13 cellular contexts compared by ENCODE assay signal in genomic region chr1:17759114-17759513, GRCh38. TPM values are rescaled to one million over a fixed set of nuclear protein-coding genes. Genes with fewer than 3 reads are reported as not detected.
DNase-seq lines count a peak whose midpoint lies in the region; ATAC-seq and TF ChIP-seq lines count a peak whose summit lies in the region.
"Had no signal": no experiment of that assay in that cellular context is flagged by ENCODE, and none has a peak within 500 bp of the region (broad histone marks: within the 10 kb centered on the region; RNA-seq: fewer than 3 reads in every experiment).

No MANE protein-coding gene starts in this region.

- H3K79me1 ChIP-seq in mesenchymal stem cell (replicated peaks; ENCODE audit: low read length, poor library complexity, severe bottlenecking) = no peaks in the 10 kb centered on the region

- no peaks in the 10 kb centered on the region for H3K79me2 ChIP-seq in neural progenitor cell (ENCODE audit: low read depth)

- H3K36me3 ChIP-seq in neural progenitor cell = no peaks in the 10 kb centered on the region
- no peaks in the 10 kb centered on the region for H3K36me3 ChIP-seq in mesenchymal stem cell (ENCODE audit: control insufficient read depth in 1 of 2, insufficient read depth in 2 of 2, low read depth in 1 of 2, low read length in 2 of 2)
- H3K36me3 ChIP-seq: right lobe of liver had no signal

- H3K4me1 ChIP-seq in neural progenitor cell (peaks cover 6% of the 10 kb centered on the region), mesenchymal stem cell (ENCODE audit: control insufficient read depth, insufficient read depth, low read depth, low read length) (no peaks in the 10 kb centered on the region)
- H3K4me1 ChIP-seq: left ventricle myocardium inferior, right lobe of liver had no signal

- H3K27me3 Mint-ChIP-seq in HFFc6 (ENCODE audit: insufficient read depth) (peaks cover 6% of the 10 kb centered on the region), neural progenitor cell (ENCODE audit: insufficient read depth, low read depth) (peaks cover 11% of the 10 kb centered on the region), T-helper 17 cell (no peaks in the 10 kb centered on the region)
- H3K27me3 Mint-ChIP-seq in activated naive CD8-positive, alpha-beta T cell treated with anti-CD3 and anti-CD28 coated beads, Interleukin-2, amount 50 U/mL, for 24 hours = no peaks in the 10 kb centered on the region

- H3K27me3 ChIP-seq in neural progenitor cell (no peaks in the 10 kb centered on the region), mesenchymal stem cell (ENCODE audit: control insufficient read depth in 1 of 2, insufficient read depth in 1 of 2, low read length in 2 of 2) (no peaks in the 10 kb centered on the region)
- H3K27me3 ChIP-seq: right lobe of liver had no signal

- H2AK5ac ChIP-seq in mesenchymal stem cell (ENCODE audit: low read length, severe bottlenecking) = no peak overlapping the region

- H2BK5ac ChIP-seq in mesenchymal stem cell (ENCODE audit: low read depth, low read length, poor library complexity, severe bottlenecking) = no peak overlapping the region

- no peak for ATAC-seq in activated naive CD8-positive, alpha-beta T cell treated with anti-CD3 and anti-CD28 coated beads, Interleukin-2, amount 50 U/mL, for 24 hours
- no peak for ATAC-seq in T-helper 17 cell
- ATAC-seq: esophagus mucosa; stimulated activated memory B cell treated with anti-CD40 and anti-IgM and Interleukin-4, amounts not matched to agents 10 μg/mL and 1 μg/mL and 100 μg/mL, for 72 hours had no signal

- H3K36me3 Mint-ChIP-seq in HFFc6 (ENCODE audit: low read depth) (peaks cover 32% of the 10 kb centered on the region), neural progenitor cell (peaks cover 4% of the 10 kb centered on the region), T-helper 17 cell (ENCODE audit: low read depth) (no peaks in the 10 kb centered on the region)
- peaks cover 14% of the 10 kb centered on the region for H3K36me3 Mint-ChIP-seq in activated naive CD8-positive, alpha-beta T cell treated with anti-CD3 and anti-CD28 coated beads, Interleukin-2, amount 50 U/mL, for 24 hours (ENCODE audit: low read depth)

- H4K91ac ChIP-seq in mesenchymal stem cell (ENCODE audit: low read length) = no peak overlapping the region

- no peak overlapping the region for H3K27ac ChIP-seq in neural progenitor cell
- no peak overlapping the region for H3K27ac ChIP-seq in mesenchymal stem cell (ENCODE audit: low read length, poor library complexity, severe bottlenecking)
- H3K27ac ChIP-seq: left ventricle myocardium inferior, right lobe of liver had no signal

- H3K18ac ChIP-seq in mesenchymal stem cell (ENCODE audit: low read depth in 1 of 2, low read length in 2 of 2) = no peak overlapping the region

- no peaks in the 10 kb centered on the region for H4K20me1 ChIP-seq in neural progenitor cell (ENCODE audit: low read depth)

- H3K14ac ChIP-seq in mesenchymal stem cell (ENCODE audit: low read length in 2 of 2) = no peak overlapping the region

- 75% methylated on average over 7 of the region's 7 CpGs for WGBS in mesenchymal stem cell

- H3K27ac Mint-ChIP-seq in HFFc6 (no peak overlapping the region), neural progenitor cell (no peak overlapping the region), T-helper 17 cell (no peak overlapping the region)
- no peak overlapping the region for H3K27ac Mint-ChIP-seq in activated naive CD8-positive, alpha-beta T cell treated with anti-CD3 and anti-CD28 coated beads, Interleukin-2, amount 50 U/mL, for 24 hours
- H3K27ac Mint-ChIP-seq: stimulated activated memory B cell treated with anti-CD40 and anti-IgM and Interleukin-4, amounts not matched to agents 10 μg/mL and 1 μg/mL and 100 μg/mL, for 72 hours had no signal

- no peak overlapping the region for H2AFZ ChIP-seq in neural progenitor cell (replicated peaks)
- no peak overlapping the region for H2AFZ ChIP-seq in mesenchymal stem cell (ENCODE audit: low read depth, low read length)

- H3K4me1 Mint-ChIP-seq in HFFc6 (ENCODE audit: low read depth) (no peaks in the 10 kb centered on the region; the same call in 1 of the 2 replicates), neural progenitor cell (peaks cover 6% of the 10 kb centered on the region), T-helper 17 cell (no peaks in the 10 kb centered on the region)
- H3K4me1 Mint-ChIP-seq in activated naive CD8-positive, alpha-beta T cell treated with anti-CD3 and anti-CD28 coated beads, Interleukin-2, amount 50 U/mL, for 24 hours = no peaks in the 10 kb centered on the region
- H3K4me1 Mint-ChIP-seq: stimulated activated memory B cell treated with anti-CD40 and anti-IgM and Interleukin-4, amounts not matched to agents 10 μg/mL and 1 μg/mL and 100 μg/mL, for 72 hours had no signal

- no peak overlapping the region for H4K8ac ChIP-seq in mesenchymal stem cell (ENCODE audit: low read length)

- no peak overlapping the region for H3K4me2 ChIP-seq in neural progenitor cell
- H3K4me2 ChIP-seq in mesenchymal stem cell (ENCODE audit: low read length, poor library complexity, severe bottlenecking) = no peak overlapping the region

- H2BK15ac ChIP-seq in mesenchymal stem cell (ENCODE audit: low read depth, poor library complexity, severe bottlenecking) = no peak overlapping the region

- no peak overlapping the region for H3K4me3 Mint-ChIP-seq in HFFc6
- H3K4me3 Mint-ChIP-seq in activated naive CD8-positive, alpha-beta T cell treated with anti-CD3 and anti-CD28 coated beads, Interleukin-2, amount 50 U/mL, for 24 hours = no peak overlapping the region
- H3K4me3 Mint-ChIP-seq in neural progenitor cell = no peak overlapping the region
- no peak overlapping the region for H3K4me3 Mint-ChIP-seq in T-helper 17 cell
- H3K4me3 Mint-ChIP-seq: stimulated activated memory B cell treated with anti-CD40 and anti-IgM and Interleukin-4, amounts not matched to agents 10 μg/mL and 1 μg/mL and 100 μg/mL, for 72 hours had no signal

- no peaks in the 10 kb centered on the region for H3F3A ChIP-seq in neural progenitor cell (ENCODE audit: low read depth)

- DNase-seq in activated CD4-positive, CD25-positive, alpha-beta regulatory T cell treated with anti-CD3 and anti-CD28 coated beads, Interleukin-2, amount 50 U/mL, for 72 hours = peak; percentile 32
- no peak for DNase-seq in activated CD4-positive, CD25-positive, alpha-beta regulatory T cell (lab: John Stamatoyannopoulos, UW)
- DNase-seq in HFFc6 (no peak), neural progenitor cell (ENCODE audit: low spot score) (no peak), NCI-H1694 treated with DMSO at 0.1 percent for 48 hours (lab: John Stamatoyannopoulos, UW) (no peak), T-helper 17 cell (no peak), mesenchymal stem cell (no peak)
- DNase-seq in activated naive CD8-positive, alpha-beta T cell treated with anti-CD3 and anti-CD28 coated beads, Interleukin-2, amount 50 U/mL, for 24 hours = peak; percentile 26
- DNase-seq: left ventricle myocardium inferior, NCI-H526 treated with DMSO at 0.1 percent for 48 hours, right lobe of liver had no signal

- H3K9me3 Mint-ChIP-seq in HFFc6 (peaks cover 51% of the 10 kb centered on the region), neural progenitor cell (peaks cover 39% of the 10 kb centered on the region)
- H3K9me3 Mint-ChIP-seq in activated naive CD8-positive, alpha-beta T cell treated with anti-CD3 and anti-CD28 coated beads, Interleukin-2, amount 50 U/mL, for 24 hours = peaks cover 35% of the 10 kb centered on the region

- H2BK120ac ChIP-seq in mesenchymal stem cell (ENCODE audit: low read depth, low read length) = no peak overlapping the region

- H3K9ac ChIP-seq in neural progenitor cell (no peak overlapping the region), mesenchymal stem cell (ENCODE audit: low read length) (no peak overlapping the region)

- H3K9me3 ChIP-seq in neural progenitor cell (ENCODE audit: low read depth) (peaks cover 15% of the 10 kb centered on the region), T-helper 17 cell (ENCODE audit: control insufficient read depth, low read length, poor library complexity, severe bottlenecking) (peaks cover 10% of the 10 kb centered on the region), mesenchymal stem cell (ENCODE audit: control insufficient read depth, low read length) (peaks cover 42% of the 10 kb centered on the region)

- no peak overlapping the region for H3K4ac ChIP-seq in mesenchymal stem cell (ENCODE audit: low read depth in 1 of 2, low read length in 2 of 2)

- H3K23ac ChIP-seq in mesenchymal stem cell (ENCODE audit: low read length in 2 of 2) = no peak overlapping the region

- no peak overlapping the region for H3K4me3 ChIP-seq in neural progenitor cell
- no peak overlapping the region for H3K4me3 ChIP-seq in mesenchymal stem cell (ENCODE audit: insufficient read depth in 1 of 2, low read depth in 1 of 2, low read length in 2 of 2)
- H3K4me3 ChIP-seq: left ventricle myocardium inferior, right lobe of liver had no signal

- no peak overlapping the region for H2BK12ac ChIP-seq in mesenchymal stem cell (ENCODE audit: low read length in 2 of 2)

- TF ChIP-seq CTCF in HFFc6 (IDR thresholded peaks at IDR 0.05) (peak; percentile 62), neural progenitor cell (IDR thresholded peaks at IDR 0.05) (peak; percentile 34)

RNA-seq across cellular contexts. Expression of gene ACTL8, which starts 4.0 kb away (rescaled TPM):
- total RNA-seq in HFFc6 (2021; fragmentation: NEBNext Ultra II Directional; extraction: Animal tissue kit (Norgen Biotek cat#: 25700)) = under 1 TPM in 2 of 6 experiments, not detected in 4; 0.12 to 0.14 TPM
- total RNA-seq in neural progenitor cell (ENCODE audit: low replicate concordance) (0.15 TPM in 1 of 2 replicates, not detected in the other), T-helper 17 cell (not detected)
- not detected for polyA plus RNA-seq in mesenchymal stem cell (2013, experiment 1 of 2)
- not detected for polyA plus RNA-seq in mesenchymal stem cell (2013, experiment 2 of 2)
- total RNA-seq: left ventricle myocardium inferior, right lobe of liver had no signal

Comparison
In these comparisons a context has a peak if more than half of its experiments do, and no peak if none do; other contexts are left out.
1. DNase-seq: peak in activated CD4-positive, CD25-positive, alpha-beta regulatory T cell treated with anti-CD3 and anti-CD28 coated beads, Interleukin-2, amount 50 U/mL, for 72 hours (single experiment) and activated naive CD8-positive, alpha-beta T cell treated with anti-CD3 and anti-CD28 coated beads, Interleukin-2, amount 50 U/mL, for 24 hours (single experiment); none in activated CD4-positive, CD25-positive, alpha-beta regulatory T cell (0 of 4), HFFc6 (single experiment), neural progenitor cell (single experiment), NCI-H1694 treated with DMSO at 0.1 percent for 48 hours (single experiment), T-helper 17 cell (0 of 3) and mesenchymal stem cell (single experiment).